8 cellular contexts compared by ENCODE assay signal in the genomic region with DNA sequence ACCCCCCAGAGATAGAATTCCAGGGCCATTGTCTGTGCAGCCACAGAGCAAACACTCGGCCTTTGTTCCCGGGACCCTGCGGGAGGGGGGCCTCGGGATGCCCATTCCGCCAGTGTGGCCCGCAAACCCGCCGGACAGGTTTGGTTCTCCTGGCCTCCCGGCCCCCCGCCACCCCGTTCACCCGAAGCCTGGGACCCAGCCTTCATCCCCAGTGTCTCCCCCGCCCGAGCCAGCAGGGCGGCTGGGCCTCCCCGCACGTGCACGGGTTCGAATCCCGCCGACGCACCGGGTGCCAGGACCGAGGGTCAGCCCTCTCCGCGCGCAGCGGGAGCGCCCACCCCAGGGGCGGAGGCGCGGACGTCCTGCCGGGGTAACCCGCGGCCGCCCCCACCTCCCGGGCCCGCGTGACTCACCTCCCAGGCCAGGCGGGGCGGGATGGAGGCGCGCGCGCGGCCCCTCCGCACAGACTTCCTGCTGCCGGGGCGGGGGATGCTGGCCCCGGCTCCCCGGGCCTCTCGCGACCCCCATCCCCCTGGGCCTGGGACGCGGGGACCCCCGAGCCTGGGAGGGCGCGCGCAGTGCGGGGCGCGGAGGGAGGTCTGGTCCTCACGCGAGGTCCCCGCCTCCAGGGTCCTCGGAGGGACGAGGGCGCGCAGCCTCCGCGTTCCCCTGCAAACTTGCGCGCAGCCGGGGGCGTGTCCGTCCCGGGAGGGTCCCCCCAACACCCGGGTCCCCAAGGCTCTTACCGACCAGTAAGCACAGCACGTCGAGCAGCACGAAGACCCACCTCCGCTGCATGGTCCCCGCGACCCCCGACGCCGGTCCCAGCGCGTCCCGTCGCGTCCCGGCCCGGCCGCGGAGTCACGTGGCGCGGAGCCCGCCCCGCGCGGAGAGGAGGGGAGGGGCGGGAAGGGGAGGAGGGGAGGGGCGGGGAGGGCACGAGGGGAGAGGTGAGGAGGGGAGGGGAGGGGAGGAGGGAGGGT. TPM values are rescaled to one million over a fixed set of nuclear protein-coding genes. Genes with fewer than 3 reads are reported as not detected.
DNase-seq lines count a peak whose midpoint lies in the region; ATAC-seq, FAIRE-seq and TF ChIP-seq lines count a peak whose summit lies in the region.

Gene PLPP2 (minus strand): TSS at position 865 of the 983 bp plus-strand sequence. CDS start 67 bp downstream, at position 798.

- H3K79me2 ChIP-seq in HCT116 (ENCODE audit: insufficient read depth, low read length): peaks cover 49% of the 10 kb centered on the region

- no peak for TF ChIP-seq EP300 in A549 (IDR thresholded peaks at IDR 0.05)

- no TSS peak for BruUV-seq in HCT116 (replicated peaks; lab: Mats Ljungman, UMichigan)

- CTCF ChIA-PET in A549 (lab: Yijun Ruan, JAX) (no interaction called here), HCT116 (lab: Charles Lee) (no interaction called here)

- no CpG with 5 or more reads among the region's 108 CpGs for WGBS in A549 (ENCODE audit: missing lambda C conversion rate)
- WGBS in heart left ventricle, 4 donors: 3 to 11% (median 4%) methylated on average over 9 to 101 of the region's 108 CpGs

- H3K9me2 ChIP-seq in HCT116 (ENCODE audit: insufficient read depth): no peaks in the 10 kb centered on the region

- intact Hi-C loops in HCT116 (cut with micrococcal nuclease): no loop called here
- intact Hi-C loops in heart left ventricle (cut with DNase I): loop anchor here in 1 of 10 donors (10.0 kb wide), 1 partner anchor 194 kb away; no protein-coding TSS in a partner anchor

- TF ChIP-seq RAD21 in A549 (conservative IDR thresholded peaks at IDR 0.05 in 1 of 2, IDR thresholded peaks at IDR 0.05 in 1 of 2) (no peak), HCT116 (IDR thresholded peaks at IDR 0.05; ENCODE audit: low read depth) (no peak)

- peaks cover 14% of the 10 kb centered on the region in 2 experiments; a peak in 3 of 4 replicates for H3K36me3 ChIP-seq in HCT116 (ENCODE audit: control insufficient read depth in 1 of 2, insufficient read depth in 2 of 2, low read length in 2 of 2)
- no peaks in the 10 kb centered on the region for H3K36me3 ChIP-seq in heart left ventricle

- DNase-seq in A549 (ENCODE audit: low read depth in 1 of 2, low spot score in 1 of 2) (peak; percentile 40 to 62), HCT116 (ENCODE audit: low read depth, low spot score) (no peak), activated gamma-delta T cell treated with Interleukin-2 at 50 U/mL for 16 hours (peak; percentile 50), heart left ventricle (peak in 1 of 5 donors; percentile 63), pons (ENCODE audit: low spot score) (peak; percentile 84), NOMO-1 treated with DMSO at 0.1 percent for 48 hours (lab: John Stamatoyannopoulos, UW; ENCODE audit: unreplicated experiment) (no peak)

- peak within 1 kb of the TSS; percentile 97 for H3K9ac ChIP-seq in HCT116 (ENCODE audit: low read length)

- POLR2A ChIA-PET in A549 (lab: Yijun Ruan, JAX): no interaction called here
- POLR2A ChIA-PET in HCT116 (lab: Charles Lee): no interaction called here

- TF ChIP-seq POLR2A in A549 (IDR thresholded peaks at IDR 0.05; ENCODE audit: low read length) (peak; percentile 33; the same call in 1 of the 2 replicates), HCT116 (IDR thresholded peaks at IDR 0.05; ENCODE audit: borderline replicate concordance, extremely low read depth, insufficient read depth, insufficient read length) (no peak), heart left ventricle (IDR thresholded peaks at IDR 0.05) (no peak)

- no peaks in the 10 kb centered on the region for H4K20me1 ChIP-seq in HCT116 (ENCODE audit: insufficient read depth)

- TF ChIP-seq CTCF in A549 (IDR thresholded peaks at IDR 0.05): no peak
- TF ChIP-seq CTCF in HCT116 (IDR thresholded peaks at IDR 0.05 in 2 of 3, conservative IDR thresholded peaks at IDR 0.05 in 1 of 3; ENCODE audit: borderline replicate concordance in 1 of 3, insufficient read depth in 1 of 3, low read depth in 2 of 3, low read length in 2 of 3): no peak
- no peak for TF ChIP-seq CTCF in heart left ventricle (IDR thresholded peaks at IDR 0.05)

- H3K27ac ChIP-seq in A549 (peak within 1 kb of the TSS; percentile 85 to 100), HCT116 (ENCODE audit: low read depth, low read length) (peak within 1 kb of the TSS; percentile 99), heart left ventricle (peak within 1 kb of the TSS in 3 of 12 donors; percentile 9 to 33 (median 28))

- peak within 1 kb of the TSS; percentile 87 for H3K4me3 ChIP-seq in A549
- H3K4me3 ChIP-seq in HCT116 (replicated peaks in 1 of 2; ENCODE audit: low read depth in 1 of 2, low read length in 2 of 2): peak within 1 kb of the TSS; percentile 69 to 77
- H3K4me3 ChIP-seq in heart left ventricle: peak within 1 kb of the TSS; percentile 16 to 51 (median 42)

- RAD21 ChIA-PET in HCT116 (lab: Charles Lee; ENCODE audit: low non-redundant PET in 1 of 2, low total read pairs in 2 of 2, uncharacterized antibody in 2 of 2, unreplicated experiment in 2 of 2): no interaction called here

- FAIRE-seq in A549 (lab: Jason Lieb, UNC): no peak

- H3K27me3 ChIP-seq in HCT116 (ENCODE audit: insufficient read depth, low read length) (no peaks in the 10 kb centered on the region), heart left ventricle (peaks cover 23 to 55% (median 43%) of the 10 kb centered on the region in 9 donors)

- H3K4me2 ChIP-seq in A549: peak within 1 kb of the TSS; percentile 97
- H3K4me2 ChIP-seq in HCT116 (ENCODE audit: low read length): peak within 1 kb of the TSS; percentile 84

- no peaks in the 10 kb centered on the region for H3K9me3 ChIP-seq in A549
- H3K9me3 ChIP-seq in HCT116 (ENCODE audit: control insufficient read depth in 1 of 2, insufficient read depth in 1 of 2, low read depth in 1 of 2, low read length in 2 of 2): no peaks in the 10 kb centered on the region
- H3K9me3 ChIP-seq in heart left ventricle: no peaks in the 10 kb centered on the region

- peak; percentile 22 to 51; a peak in 3 of 6 replicates for ATAC-seq in A549
- peak; percentile 58 for ATAC-seq in HCT116
- peak in 2 of 4 donors; percentile 34 to 38 for ATAC-seq in heart left ventricle
- ATAC-seq in HG02870 (IDR thresholded peaks at IDR 0.05; ENCODE audit: unreplicated experiment): no peak
- ATAC-seq in GM21717 (IDR thresholded peaks at IDR 0.05; ENCODE audit: unreplicated experiment): no peak

- no peak within 1 kb of the TSS for H2AFZ ChIP-seq in HCT116 (ENCODE audit: low read depth, low read length, poor library complexity, severe bottlenecking)

- H3K4me1 ChIP-seq in A549 (peaks cover 14% of the 10 kb centered on the region), HCT116 (ENCODE audit: control insufficient read depth in 1 of 2, insufficient read depth in 2 of 2, low read length in 2 of 2) (peaks cover 12 to 28% of the 10 kb centered on the region in 2 experiments), heart left ventricle (peaks cover 0 to 36% (median 25%) of the 10 kb centered on the region in 12 donors)

TF ChIP-seq in A549, 52 proteins besides CTCF, POLR2A, EP300 and RAD21 (continues in another document):
- TF ChIP-seq MAX (IDR thresholded peaks at IDR 0.05) (peak; percentile 54), NFE2L2 (conservative IDR thresholded peaks at IDR 0.05; ENCODE audit: low read length) (no peak), CBX2 (IDR thresholded peaks at IDR 0.05; ENCODE audit: borderline replicate concordance, low read depth) (no peak), JUN (IDR thresholded peaks at IDR 0.05) (0 out of 5 replicates have a peak, but pooled peaks of 1 of the 2 experiments have one; percentile 44)

TF ChIP-seq in HCT116, 20 proteins besides CTCF, POLR2A, EP300 and RAD21:
- TF ChIP-seq POLR2AphosphoS5 (IDR thresholded peaks at IDR 0.05; ENCODE audit: low read depth, low read length): peak; percentile 36; the same call in 1 of the 2 replicates
- TF ChIP-seq, protein P1, sequence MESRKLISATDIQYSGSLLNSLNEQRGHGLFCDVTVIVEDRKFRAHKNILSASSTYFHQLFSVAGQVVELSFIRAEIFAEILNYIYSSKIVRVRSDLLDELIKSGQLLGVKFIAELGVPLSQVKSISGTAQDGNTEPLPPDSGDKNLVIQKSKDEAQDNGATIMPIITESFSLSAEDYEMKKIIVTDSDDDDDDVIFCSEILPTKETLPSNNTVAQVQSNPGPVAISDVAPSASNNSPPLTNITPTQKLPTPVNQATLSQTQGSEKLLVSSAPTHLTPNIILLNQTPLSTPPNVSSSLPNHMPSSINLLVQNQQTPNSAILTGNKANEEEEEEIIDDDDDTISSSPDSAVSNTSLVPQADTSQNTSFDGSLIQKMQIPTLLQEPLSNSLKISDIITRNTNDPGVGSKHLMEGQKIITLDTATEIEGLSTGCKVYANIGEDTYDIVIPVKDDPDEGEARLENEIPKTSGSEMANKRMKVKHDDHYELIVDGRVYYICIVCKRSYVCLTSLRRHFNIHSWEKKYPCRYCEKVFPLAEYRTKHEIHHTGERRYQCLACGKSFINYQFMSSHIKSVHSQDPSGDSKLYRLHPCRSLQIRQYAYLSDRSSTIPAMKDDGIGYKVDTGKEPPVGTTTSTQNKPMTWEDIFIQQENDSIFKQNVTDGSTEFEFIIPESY (IDR thresholded peaks at IDR 0.05; ENCODE audit: extremely low read depth, insufficient replicate concordance, low read length): no peak
- TF ChIP-seq ZFX (IDR thresholded peaks at IDR 0.05): peak; percentile 61; the same call in 1 of the 2 replicates
- TF ChIP-seq ZNF274 (IDR thresholded peaks at IDR 0.05; ENCODE audit: low read depth, low read length): no peak
- TF ChIP-seq SP1 (IDR thresholded peaks at IDR 0.05; ENCODE audit: low read depth): peak; percentile 58
- peak; percentile 83 for TF ChIP-seq MAX (IDR thresholded peaks at IDR 0.05)

RNA-seq across cellular contexts. Expression of gene PLPP2, which starts in this region (rescaled TPM):
- polyA plus RNA-seq in A549 (2011; rRNA removed) (44.2 and 55.1 TPM in 2 replicates), A549 (2017; fragmentation: RNase III; extraction: RNeasy Plus Mini Kit Qiagen cat#74134 plus additional on column Dnase treatment) (89.6 to 100 TPM (median 90.9 TPM) in 3 replicates), heart left ventricle (under 1 TPM; 0.54 to 0.99 TPM)
- polyA plus RNA-seq in A549 (2012; cell fraction: cytosol; rRNA removed): 138 and 163 TPM in 2 replicates
- 214 and 240 TPM in 2 replicates for polyA plus RNA-seq in A549 (2012; cell fraction: nucleus; rRNA removed)
- polyA minus RNA-seq in A549 (2011; rRNA and poly(A)+ RNA removed): 65.6 and 70.1 TPM in 2 replicates
- total RNA-seq in HCT116 (2021; ENCODE audit: unreplicated experiment) (128 TPM), heart left ventricle (1 to 10 TPM in 4 of 9 donors, under 1 TPM in 5; 0.09 to 4.1 (median 1.00) TPM)
- polyA plus RNA-seq in HCT116 (2012): 153 and 158 TPM in 2 replicates

Comparison
In these comparisons a context has a peak if more than half of its experiments do, and no peak if none do; other contexts are left out.
1. RNA of gene PLPP2 (total RNA-seq): 128 TPM in HCT116 (single experiment); 0.09 to 4.1 TPM in heart left ventricle; every median in the first group is over 10 times any median in the second.
2. RNA of gene PLPP2 (polyA plus RNA-seq): 44.2 to 240 TPM in A549; 0.54 to 0.99 TPM in heart left ventricle; every median in the first group is over 10 times any median in the second.
3. ATAC-seq: peak in A549 (2 of 2) and HCT116 (single experiment); none in HG02870 (single experiment) and GM21717 (single experiment).
4. DNase-seq: peak in A549 (2 of 2), activated gamma-delta T cell treated with Interleukin-2 at 50 U/mL for 16 hours (single experiment) and pons (single experiment); none in HCT116 (single experiment) and NOMO-1 treated with DMSO at 0.1 percent for 48 hours (single experiment).
5. Of the 6 proteins assayed by ChIP-seq in both A549 and HCT116: peak only in A549: POLR2A; only in HCT116: none; in both: MAX; in neither: 4.
6. Peak in every context shown above with its lines, with median percentiles within 50 percentile points of each other: H3K4me3 ChIP-seq.